In genomic region chr19:10113592-10113963, GRCh38 we compare ENCODE assay signal across 10 cellular contexts. TPM values are rescaled to one million over a fixed set of nuclear protein-coding genes. Genes with fewer than 3 reads are reported as not detected.
A peak's percentile ranks its signal among the peaks of the same experiment; 100 is the strongest.
DNase-seq lines count a peak whose midpoint lies in the region; ATAC-seq and TF ChIP-seq lines count a peak whose summit lies in the region.
"Had no signal": no experiment of that assay in that cellular context is flagged by ENCODE, and none has a peak within 500 bp of the region (broad histone marks: within the 10 kb centered on the region; RNA-seq: fewer than 3 reads in every experiment).

No MANE protein-coding gene starts in this region.

- no peaks in the 10 kb centered on the region for H3K27me3 Mint-ChIP-seq in CD4-positive, CD25-positive, alpha-beta regulatory T cell
- H3K27me3 Mint-ChIP-seq in T-cell (no peaks in the 10 kb centered on the region), immature natural killer cell (ENCODE audit: low read depth in 3 of 3) (peaks cover 19 to 45% (median 24%) of the 10 kb centered on the region in 3 donors)

- no peaks in the 10 kb centered on the region for H3K9me3 Mint-ChIP-seq in CD4-positive, CD25-positive, alpha-beta regulatory T cell
- H3K9me3 Mint-ChIP-seq in T-cell (no peaks in the 10 kb centered on the region), immature natural killer cell (no peaks in the 10 kb centered on the region)

- H3K4me1 Mint-ChIP-seq in CD4-positive, CD25-positive, alpha-beta regulatory T cell = peaks cover 0 to 41% (median 11%) of the 10 kb centered on the region in 4 donors
- H3K4me1 Mint-ChIP-seq in T-cell = peaks cover 32 to 52% (median 42%) of the 10 kb centered on the region in 3 donors
- H3K4me1 Mint-ChIP-seq in immature natural killer cell = peaks cover 71 to 72% of the 10 kb centered on the region in 2 donors

- H3K36me3 Mint-ChIP-seq in CD4-positive, CD25-positive, alpha-beta regulatory T cell = peaks cover 19% of the 10 kb centered on the region
- H3K36me3 Mint-ChIP-seq in T-cell (peaks cover 35% of the 10 kb centered on the region), immature natural killer cell (peaks cover 10 to 29% (median 12%) of the 10 kb centered on the region in 3 donors)

- H3K4me3 ChIP-seq in CD4-positive, CD25-positive, alpha-beta regulatory T cell (ENCODE audit: low read depth, low read length) = no peak overlapping the region
- H3K4me3 ChIP-seq: SJCRH30 had no signal

- POLR2A ChIA-PET in T-cell (lab: Charles Lee) = no interaction called here

- no peak for DNase-seq in CD4-positive, CD25-positive, alpha-beta regulatory T cell
- DNase-seq in T-cell = peak in 1 of 34 experiments; percentile 25
- DNase-seq in immature natural killer cell = peak; percentile 46 to 55 (median 53)
- DNase-seq in NCI-H2196 (lab: John Stamatoyannopoulos, UW; ENCODE audit: unreplicated experiment) = no peak
- DNase-seq in NCI-H187 treated with DMSO at 0.1 percent for 48 hours (lab: John Stamatoyannopoulos, UW) = no peak
- DNase-seq: SJCRH30 had no signal

- no peak for ATAC-seq in CD4-positive, CD25-positive, alpha-beta regulatory T cell (ENCODE audit: low read depth in 2 of 2)
- ATAC-seq in T-cell (replicated peaks in 1 of 4) = peak in 3 of 4 experiments; percentile 1 to 3 (median 2)
- ATAC-seq in GM21528 (IDR thresholded peaks at IDR 0.05; ENCODE audit: low FRiP score, unreplicated experiment) = no peak
- no peak for ATAC-seq in HG03175 (IDR thresholded peaks at IDR 0.05; ENCODE audit: unreplicated experiment)

- no peaks in the 10 kb centered on the region for H3K27me3 ChIP-seq in CD4-positive, CD25-positive, alpha-beta regulatory T cell (ENCODE audit: control insufficient read depth, insufficient read depth, low read length)
- H3K27me3 ChIP-seq: SJCRH30 had no signal

- peaks cover 54% of the 10 kb centered on the region for H3K36me3 ChIP-seq in CD4-positive, CD25-positive, alpha-beta regulatory T cell (ENCODE audit: control insufficient read depth, insufficient read depth, low read length)

- H3K27ac ChIP-seq in CD4-positive, CD25-positive, alpha-beta regulatory T cell (ENCODE audit: insufficient read depth, low read length, poor library complexity, severe bottlenecking) = peak overlapping the region; percentile 58
- H3K27ac ChIP-seq: SJCRH30 had no signal

- peaks cover 33% of the 10 kb centered on the region for H3K4me1 ChIP-seq in CD4-positive, CD25-positive, alpha-beta regulatory T cell (ENCODE audit: control insufficient read depth, insufficient read depth, low read length, poor library complexity, severe bottlenecking)
- H3K4me1 ChIP-seq: SJCRH30 had no signal

- H3K27ac Mint-ChIP-seq in CD4-positive, CD25-positive, alpha-beta regulatory T cell = no peak overlapping the region
- H3K27ac Mint-ChIP-seq in T-cell (peak overlapping the region; percentile 86 to 89), immature natural killer cell (peak overlapping the region; percentile 96 to 100 (median 99))

- H3K4me3 Mint-ChIP-seq in CD4-positive, CD25-positive, alpha-beta regulatory T cell = peak overlapping the region in 1 of 4 donors; percentile 89
- H3K4me3 Mint-ChIP-seq in T-cell = peak overlapping the region in 1 of 3 donors; percentile 61
- H3K4me3 Mint-ChIP-seq in immature natural killer cell = peak overlapping the region; percentile 86 to 92 (median 89)

- TF ChIP-seq POLR2A in GM15510 (IDR thresholded peaks at IDR 0.05; ENCODE audit: borderline replicate concordance, extremely low read depth, insufficient read length) = peak; percentile 43

- H3K9me3 ChIP-seq in CD4-positive, CD25-positive, alpha-beta regulatory T cell (ENCODE audit: control insufficient read depth in 2 of 2, low read length in 2 of 2) = no peaks in the 10 kb centered on the region
- H3K9me3 ChIP-seq: SJCRH30 had no signal

- CTCF ChIA-PET in T-cell (lab: Charles Lee) = interaction anchor here (0.5 to 2.5 kb wide), 6 partner anchors 9 to 335 kb away, joined by 3 to 16 read pairs (median 4); no protein-coding TSS in a partner anchor

RNA-seq across cellular contexts. Expression of gene P2RY11, which starts 2.1 kb away (rescaled TPM):
- 23.0 TPM for total RNA-seq in CD4-positive, CD25-positive, alpha-beta regulatory T cell
- polyA plus RNA-seq in CD4-positive, CD25-positive, alpha-beta regulatory T cell = 1 to 10 TPM in 3 of 4 donors, under 1 TPM in 1; 0.64 to 2.2 (median 1.6) TPM
- 10 to 100 TPM; 58.8 to 75.2 (median 61.7) TPM for total RNA-seq in T-cell
- polyA plus RNA-seq in immature natural killer cell = 10 to 100 TPM in 1 of 3 donors, 1 to 10 TPM in 2; 2.6 to 26.7 (median 6.9) TPM

RNA-seq across cellular contexts. Expression of gene EIF3G, which starts 6.1 kb away (rescaled TPM):
- 328 TPM for total RNA-seq in CD4-positive, CD25-positive, alpha-beta regulatory T cell
- 100 to 1,000 TPM; 243 to 257 (median 253) TPM for polyA plus RNA-seq in CD4-positive, CD25-positive, alpha-beta regulatory T cell
- 100 to 1,000 TPM; 288 to 435 (median 387) TPM for total RNA-seq in T-cell
- 100 to 1,000 TPM; 334 to 509 (median 485) TPM for polyA plus RNA-seq in immature natural killer cell

RNA-seq across cellular contexts. Expression of gene PPAN, which starts 7.4 kb away (rescaled TPM):
- 62.2 TPM for total RNA-seq in CD4-positive, CD25-positive, alpha-beta regulatory T cell
- 10 to 100 TPM; 14.1 to 29.2 (median 21.7) TPM for polyA plus RNA-seq in CD4-positive, CD25-positive, alpha-beta regulatory T cell
- total RNA-seq in T-cell = 100 to 1,000 TPM in 3 of 5 donors, 10 to 100 TPM in 2; 89.3 to 140 (median 123) TPM
- 10 to 100 TPM; 12.1 to 44.8 (median 18.4) TPM for polyA plus RNA-seq in immature natural killer cell

RNA-seq across cellular contexts. Expression of gene ANGPTL6, which starts 11.1 kb away (rescaled TPM):
- total RNA-seq in CD4-positive, CD25-positive, alpha-beta regulatory T cell = 0.30 TPM
- polyA plus RNA-seq in CD4-positive, CD25-positive, alpha-beta regulatory T cell = under 1 TPM; 0.18 to 0.53 (median 0.22) TPM
- total RNA-seq in T-cell = 1 to 10 TPM in 3 of 5 donors, under 1 TPM in 2; 0.37 to 1.7 (median 1.1) TPM
- 1 to 10 TPM in 2 of 3 donors, under 1 TPM in 1; 0.53 to 1.9 (median 1.2) TPM for polyA plus RNA-seq in immature natural killer cell
- total RNA-seq: M059J, SJCRH30 had no signal

RNA-seq across cellular contexts. Expression of gene SHFL, which starts 27.5 kb away (rescaled TPM):
- 93.2 TPM for total RNA-seq in CD4-positive, CD25-positive, alpha-beta regulatory T cell
- polyA plus RNA-seq in CD4-positive, CD25-positive, alpha-beta regulatory T cell = 10 to 100 TPM; 28.0 to 29.4 (median 28.6) TPM
- 100 to 1,000 TPM in 3 of 5 donors, 10 to 100 TPM in 2; 75.5 to 116 (median 109) TPM for total RNA-seq in T-cell
- polyA plus RNA-seq in immature natural killer cell = 10 to 100 TPM; 39.4 to 78.4 (median 44.2) TPM
- total RNA-seq: SJCRH30 had no signal

Comparison
In these comparisons a context has a peak if more than half of its experiments do, and no peak if none do; other contexts are left out.
1. ATAC-seq: peak in T-cell (3 of 4); none in CD4-positive, CD25-positive, alpha-beta regulatory T cell (0 of 2), GM21528 (single experiment) and HG03175 (single experiment).
2. DNase-seq: peak in immature natural killer cell (3 of 3); none in CD4-positive, CD25-positive, alpha-beta regulatory T cell (0 of 3), NCI-H2196 (single experiment) and NCI-H187 treated with DMSO at 0.1 percent for 48 hours (single experiment).
3. H3K27ac Mint-ChIP-seq: peak in T-cell (2 of 2) and immature natural killer cell (6 of 6); none in CD4-positive, CD25-positive, alpha-beta regulatory T cell (0 of 3).